20 cellular contexts compared by ENCODE assay signal in genomic region chr2:226584656-226585055, GRCh38.
"Had no signal": no experiment of that assay in that cellular context is flagged by ENCODE, and none has a peak within 500 bp of the region (broad histone marks: within the 10 kb centered on the region; RNA-seq: fewer than 3 reads in every experiment).

No MANE protein-coding gene starts in this region.

- FAIRE-seq: endometrium had no signal

- H3K36me3 ChIP-seq: cardiac muscle cell, tibial nerve had no signal

- DNase-seq: activated B cell treated with CpG ODN at 0.5 μM for 24 hours; activated CD4-positive, alpha-beta memory T cell treated with anti-CD3 and anti-CD28 coated beads, Interleukin-2, amount 10 ng/mL, durations not matched to agents 7 days and 5 days; activated CD4-positive, alpha-beta T cell treated with anti-CD3 and anti-CD28 coated beads for 4 hours; activated effector memory CD4-positive, alpha-beta T cell treated with anti-CD3 and anti-CD28 coated beads, Interleukin-2, amount 50 U/mL, for 16 hours; activated naive CD4-positive, alpha-beta T cell treated with anti-CD3 and anti-CD28 coated beads, Interleukin-2, amount 10 ng/mL, durations not matched to agents 7 days and 5 days; activated T-cell treated with anti-CD3 and anti-CD28 coated beads, Interleukin-2, amount 50 U/mL, for 72 hours; amygdala; foreskin fibroblast; immature natural killer cell; kidney glomerular epithelial cell; left ventricle myocardium superior; mammary epithelial cell; occipital lobe; stimulated activated CD4-positive, alpha-beta T cell treated with anti-CD3 and anti-CD28 coated beads, Interleukin-12 subunit alpha, Interleukin-12 subunit beta, amount 100 ng/mL, for 4 hours; stimulated activated naive CD8-positive, alpha-beta T cell treated with anti-CD3 and anti-CD28 coated beads, Interleukin-15, amount 100 ng/mL, for 72 hours; T1000 had no signal

- H3K4me3 ChIP-seq: cardiac muscle cell, tibial nerve had no signal

- H3K4me1 ChIP-seq: tibial nerve had no signal

- H3K27me3 ChIP-seq: cardiac muscle cell, tibial nerve had no signal

- H3K27ac ChIP-seq: cardiac muscle cell, tibial nerve had no signal

- ATAC-seq: activated T-cell treated with anti-CD3 and anti-CD28 coated beads, Interleukin-2, amount 50 U/mL, for 72 hours; left ventricle myocardium superior; stimulated activated effector memory CD8-positive, alpha-beta T cell treated with anti-CD3 and anti-CD28 coated beads, Interleukin-12 subunit alpha, Interleukin-12 subunit beta, amount 100 ng/mL, for 72 hours; stimulated activated naive CD8-positive, alpha-beta T cell treated with anti-CD3 and anti-CD28 coated beads, Interleukin-15, amount 100 ng/mL, for 72 hours had no signal
